Comparison of ENCODE assay signal across 8 cellular contexts in genomic region chr15:84534561-84535235, GRCh38.
DNase-seq lines count a peak whose midpoint lies in the region; ATAC-seq, FAIRE-seq and TF ChIP-seq lines count a peak whose summit lies in the region.
"Not testable (repeated sequence)": the region's sequence is repeated elsewhere in the genome, so short reads cannot be mapped to it uniquely, and the experiment has no call there.

No MANE protein-coding gene starts in this region.

- not testable (repeated sequence) for TF ChIP-seq POLR2A in K562 (conservative IDR thresholded peaks at IDR 0.05)

- CTCF ChIA-PET in activated CD4-positive, alpha-beta T cell treated with anti-CD3 and anti-CD28 coated beads for 36 hours (lab: Charles Lee); K562 (lab: Yijun Ruan, JAX; ENCODE audit: low intra/inter-chr PET ratio): not testable (repeated sequence)

- not testable (repeated sequence) for BruUV-seq in K562 (replicated peaks; lab: Mats Ljungman, UMichigan)

- not testable (repeated sequence) for H2BK12ac ChIP-seq in mesenchymal stem cell (ENCODE audit: low read length in 2 of 2)

- TF ChIP-seq CTCF in KMS-11 (conservative IDR thresholded peaks at IDR 0.05; ENCODE audit: low read depth, low read length); K562 (IDR thresholded peaks at IDR 0.05 in 2 of 3, conservative IDR thresholded peaks at IDR 0.05 in 1 of 3; ENCODE audit: insufficient read depth in 2 of 3, low read depth in 1 of 3, low read length in 3 of 3): not testable (repeated sequence)

- not testable (repeated sequence) for H2BK5ac ChIP-seq in mesenchymal stem cell (ENCODE audit: low read depth, low read length, poor library complexity, severe bottlenecking)

- peaks cover 11% of the 10 kb centered on the region for H3K4me1 Mint-ChIP-seq in T-helper 1 cell treated with Interleukin-12 subunit alpha and Interleukin-12 subunit beta and Interleukin-4 antibody, amounts not matched to agents 30 μg/mL and 1 μg/mL, for 36 hours (ENCODE audit: low read depth)
- peaks cover 17% of the 10 kb centered on the region for H3K4me1 Mint-ChIP-seq in activated CD4-positive, alpha-beta T cell treated with anti-CD3 and anti-CD28 coated beads for 36 hours
- peaks cover 14% of the 10 kb centered on the region for H3K4me1 Mint-ChIP-seq in activated naive CD4-positive, alpha-beta T cell treated with anti-CD3 and anti-CD28 coated beads, Interleukin-2, amount 50 U/mL, for 24 hours
- peaks cover 12% of the 10 kb centered on the region for H3K4me1 Mint-ChIP-seq in stimulated activated naive CD8-positive, alpha-beta T cell treated with anti-CD3 and anti-CD28 coated beads, Interleukin-15, amount 100 ng/mL, for 72 hours

- POLR2A ChIA-PET in activated CD4-positive, alpha-beta T cell treated with anti-CD3 and anti-CD28 coated beads for 36 hours (lab: Charles Lee); K562 (lab: Yijun Ruan, JAX): not testable (repeated sequence)

- peaks cover 21% of the 10 kb centered on the region for H3K36me3 Mint-ChIP-seq in T-helper 1 cell treated with Interleukin-12 subunit alpha and Interleukin-12 subunit beta and Interleukin-4 antibody, amounts not matched to agents 30 μg/mL and 1 μg/mL, for 36 hours (ENCODE audit: low read depth)
- not testable (repeated sequence) for H3K36me3 Mint-ChIP-seq in activated CD4-positive, alpha-beta T cell treated with anti-CD3 and anti-CD28 coated beads for 36 hours (ENCODE audit: low read depth); activated naive CD4-positive, alpha-beta T cell treated with anti-CD3 and anti-CD28 coated beads, Interleukin-2, amount 50 U/mL, for 24 hours

- not testable (repeated sequence) for H2AK5ac ChIP-seq in mesenchymal stem cell (ENCODE audit: low read length, severe bottlenecking)

- not testable (repeated sequence) for H3K9ac ChIP-seq in BLaER1 treated with 17β-estradiol and CSF1 and Interleukin-3, amounts not matched to agents 10 nM and 100 nM; K562 (ENCODE audit: insufficient read depth in 1 of 2, low read depth in 2 of 2, low read length in 2 of 2); mesenchymal stem cell (ENCODE audit: low read length)
- peak overlapping the region; percentile 34; the same call in 1 of the 2 replicates for H3K9ac ChIP-seq in KMS-11

- peaks cover 7 to 16% (median 9%) of the 10 kb centered on the region in 10 experiments; a peak in 17 of 20 replicates for H3K4me1 ChIP-seq in BLaER1 treated with 17β-estradiol and CSF1 and Interleukin-3, amounts not matched to agents 10 nM and 100 nM
- peaks cover 46% of the 10 kb centered on the region for H3K4me1 ChIP-seq in KMS-11 (ENCODE audit: low read depth, poor library complexity, severe bottlenecking)
- not testable (repeated sequence) for H3K4me1 ChIP-seq in K562 (replicated peaks in 1 of 2; ENCODE audit: control insufficient read depth in 2 of 2, insufficient read depth in 2 of 2, low read length in 2 of 2); mesenchymal stem cell (ENCODE audit: control insufficient read depth, insufficient read depth, low read depth, low read length)

- not testable (repeated sequence) for H3K23ac ChIP-seq in mesenchymal stem cell (ENCODE audit: low read length in 2 of 2)

- H3K79me1 ChIP-seq in mesenchymal stem cell (replicated peaks; ENCODE audit: low read length, poor library complexity, severe bottlenecking) = not testable (repeated sequence)

- in situ Hi-C loops in K562 (cut with MboI) = not testable (repeated sequence)

- TF ChIP-seq RAD21 in K562 (CRISPR knock-in tag; conservative IDR thresholded peaks at IDR 0.05 in 1 of 2, IDR thresholded peaks at IDR 0.05 in 1 of 2) = not testable (repeated sequence)

- H3K27me3 ChIP-seq in BLaER1 treated with 17β-estradiol and CSF1 and Interleukin-3, amounts not matched to agents 10 nM and 100 nM; KMS-11 (ENCODE audit: insufficient read depth, low read depth); K562 (ENCODE audit: control insufficient read depth in 2 of 2, insufficient read depth in 2 of 2, low read length in 2 of 2); mesenchymal stem cell (ENCODE audit: control insufficient read depth in 1 of 2, insufficient read depth in 1 of 2, low read length in 2 of 2): not testable (repeated sequence)

- DNase-seq in activated CD4-positive, alpha-beta T cell treated with anti-CD3 and anti-CD28 coated beads for 36 hours; stimulated activated naive CD8-positive, alpha-beta T cell treated with anti-CD3 and anti-CD28 coated beads, Interleukin-15, amount 100 ng/mL, for 72 hours: not testable (repeated sequence)
- DNase-seq in K562 (ENCODE audit: extremely low read depth in 1 of 4, low spot score in 3 of 4) = peak in 2 of 4 experiments; percentile 19 to 55
- peak; percentile 20 for DNase-seq in mesenchymal stem cell

- H4K8ac ChIP-seq in mesenchymal stem cell (ENCODE audit: low read length) = not testable (repeated sequence)

- not testable (repeated sequence) for H2BK15ac ChIP-seq in mesenchymal stem cell (ENCODE audit: low read depth, poor library complexity, severe bottlenecking)

- H3K79me2 ChIP-seq in KMS-11 (ENCODE audit: insufficient read depth, low read depth); K562 (ENCODE audit: control insufficient read depth, insufficient read depth, low read length): not testable (repeated sequence)

- peaks cover 0 to 24% (median 0%) of the 10 kb centered on the region in 11 experiments; a peak in 6 of 22 replicates for H3K36me3 ChIP-seq in BLaER1 treated with 17β-estradiol and CSF1 and Interleukin-3, amounts not matched to agents 10 nM and 100 nM
- not testable (repeated sequence) for H3K36me3 ChIP-seq in KMS-11 (ENCODE audit: insufficient read depth); K562 (ENCODE audit: control insufficient read depth, insufficient read depth, low read length); mesenchymal stem cell (ENCODE audit: control insufficient read depth in 1 of 2, insufficient read depth in 2 of 2, low read depth in 1 of 2, low read length in 2 of 2)

- H2BK120ac ChIP-seq in mesenchymal stem cell (ENCODE audit: low read depth, low read length) = not testable (repeated sequence)

- not testable (repeated sequence) for H3K9me3 Mint-ChIP-seq in T-helper 1 cell treated with Interleukin-12 subunit alpha and Interleukin-12 subunit beta and Interleukin-4 antibody, amounts not matched to agents 30 μg/mL and 1 μg/mL, for 36 hours; activated CD4-positive, alpha-beta T cell treated with anti-CD3 and anti-CD28 coated beads for 36 hours (ENCODE audit: low read depth); activated naive CD4-positive, alpha-beta T cell treated with anti-CD3 and anti-CD28 coated beads, Interleukin-2, amount 50 U/mL, for 24 hours; stimulated activated naive CD8-positive, alpha-beta T cell treated with anti-CD3 and anti-CD28 coated beads, Interleukin-15, amount 100 ng/mL, for 72 hours

- H3K9me1 ChIP-seq in K562 (ENCODE audit: control insufficient read depth, insufficient read depth, low read length) = not testable (repeated sequence)

- FAIRE-seq in K562 (lab: Jason Lieb, UNC) = peak; percentile 48

- H3K27ac Mint-ChIP-seq in T-helper 1 cell treated with Interleukin-12 subunit alpha and Interleukin-12 subunit beta and Interleukin-4 antibody, amounts not matched to agents 30 μg/mL and 1 μg/mL, for 36 hours = peak overlapping the region; percentile 47
- peak overlapping the region; percentile 16 for H3K27ac Mint-ChIP-seq in activated CD4-positive, alpha-beta T cell treated with anti-CD3 and anti-CD28 coated beads for 36 hours
- peak overlapping the region; percentile 24 for H3K27ac Mint-ChIP-seq in activated naive CD4-positive, alpha-beta T cell treated with anti-CD3 and anti-CD28 coated beads, Interleukin-2, amount 50 U/mL, for 24 hours
- H3K27ac Mint-ChIP-seq in stimulated activated naive CD8-positive, alpha-beta T cell treated with anti-CD3 and anti-CD28 coated beads, Interleukin-15, amount 100 ng/mL, for 72 hours = not testable (repeated sequence)

- H3K18ac ChIP-seq in mesenchymal stem cell (ENCODE audit: low read depth in 1 of 2, low read length in 2 of 2) = not testable (repeated sequence)

- not testable (repeated sequence) for H3K9me3 ChIP-seq in BLaER1 treated with 17β-estradiol and CSF1 and Interleukin-3, amounts not matched to agents 10 nM and 100 nM (replicated peaks in 1 of 11); K562 (replicated peaks; ENCODE audit: control insufficient read depth, insufficient read depth, low read depth, low read length); mesenchymal stem cell (ENCODE audit: control insufficient read depth, low read length)

- peak overlapping the region; percentile 37 to 68 (median 56); a peak in 21 of 22 replicates for H3K4me2 ChIP-seq in BLaER1 treated with 17β-estradiol and CSF1 and Interleukin-3, amounts not matched to agents 10 nM and 100 nM
- H3K4me2 ChIP-seq in KMS-11 (peak overlapping the region; percentile 74), K562 (ENCODE audit: insufficient read depth, low read length) (peak overlapping the region; percentile 25; the same call in 1 of the 2 replicates)
- not testable (repeated sequence) for H3K4me2 ChIP-seq in mesenchymal stem cell (ENCODE audit: low read length, poor library complexity, severe bottlenecking)

- not testable (repeated sequence) for ATAC-seq in activated CD4-positive, alpha-beta T cell treated with anti-CD3 and anti-CD28 coated beads for 36 hours; stimulated activated naive CD8-positive, alpha-beta T cell treated with anti-CD3 and anti-CD28 coated beads, Interleukin-15, amount 100 ng/mL, for 72 hours
- ATAC-seq in K562 = peak; percentile 87

- H3K4me3 ChIP-seq in BLaER1 treated with 17β-estradiol and CSF1 and Interleukin-3, amounts not matched to agents 10 nM and 100 nM; KMS-11 (IDR thresholded peaks at IDR 0.05; ENCODE audit: insufficient read depth, low read depth, low read length); K562; mesenchymal stem cell (ENCODE audit: insufficient read depth in 1 of 2, low read depth in 1 of 2, low read length in 2 of 2): not testable (repeated sequence)

- H3K4me3 Mint-ChIP-seq in T-helper 1 cell treated with Interleukin-12 subunit alpha and Interleukin-12 subunit beta and Interleukin-4 antibody, amounts not matched to agents 30 μg/mL and 1 μg/mL, for 36 hours = peak overlapping the region; percentile 52
- not testable (repeated sequence) for H3K4me3 Mint-ChIP-seq in activated CD4-positive, alpha-beta T cell treated with anti-CD3 and anti-CD28 coated beads for 36 hours; activated naive CD4-positive, alpha-beta T cell treated with anti-CD3 and anti-CD28 coated beads, Interleukin-2, amount 50 U/mL, for 24 hours
- peak overlapping the region; percentile 16 to 17 for H3K4me3 Mint-ChIP-seq in stimulated activated naive CD8-positive, alpha-beta T cell treated with anti-CD3 and anti-CD28 coated beads, Interleukin-15, amount 100 ng/mL, for 72 hours

- 0% methylated on average over 4 of the region's 4 CpGs for WGBS in K562 (ENCODE audit: insufficient coverage, low coverage, missing lambda C conversion rate)
- WGBS in mesenchymal stem cell = 34% methylated on average over 3 of the region's 4 CpGs

- H4K91ac ChIP-seq in mesenchymal stem cell (ENCODE audit: low read length) = not testable (repeated sequence)

- not testable (repeated sequence) for H4K20me1 ChIP-seq in BLaER1 treated with 17β-estradiol and CSF1 and Interleukin-3, amounts not matched to agents 10 nM and 100 nM; KMS-11 (ENCODE audit: insufficient read depth); K562 (replicated peaks; ENCODE audit: control insufficient read depth, insufficient read depth, low read length)

- H2AFZ ChIP-seq in KMS-11 (ENCODE audit: low read depth) = peak overlapping the region; percentile 7; the same call in 1 of the 2 replicates
- H2AFZ ChIP-seq in K562 (ENCODE audit: low read depth, low read length); mesenchymal stem cell (ENCODE audit: low read depth, low read length): not testable (repeated sequence)

- not testable (repeated sequence) for H3K27me3 Mint-ChIP-seq in T-helper 1 cell treated with Interleukin-12 subunit alpha and Interleukin-12 subunit beta and Interleukin-4 antibody, amounts not matched to agents 30 μg/mL and 1 μg/mL, for 36 hours (ENCODE audit: low read depth); activated CD4-positive, alpha-beta T cell treated with anti-CD3 and anti-CD28 coated beads for 36 hours; activated naive CD4-positive, alpha-beta T cell treated with anti-CD3 and anti-CD28 coated beads, Interleukin-2, amount 50 U/mL, for 24 hours; stimulated activated naive CD8-positive, alpha-beta T cell treated with anti-CD3 and anti-CD28 coated beads, Interleukin-15, amount 100 ng/mL, for 72 hours

- not testable (repeated sequence) for TF ChIP-seq EP300 in K562 (IDR thresholded peaks at IDR 0.05; ENCODE audit: low read length)

- not testable (repeated sequence) for H3K27ac ChIP-seq in BLaER1 treated with 17β-estradiol and CSF1 and Interleukin-3, amounts not matched to agents 10 nM and 100 nM; mesenchymal stem cell (ENCODE audit: low read length, poor library complexity, severe bottlenecking)
- peak overlapping the region; percentile 60 for H3K27ac ChIP-seq in KMS-11
- H3K27ac ChIP-seq in K562 (ENCODE audit: extremely low read depth, low read depth, low read length) = peak overlapping the region; percentile 69

- intact Hi-C loops in activated CD4-positive, alpha-beta T cell treated with anti-CD3 and anti-CD28 coated beads for 36 hours (cut with DNase I, micrococcal nuclease); K562 (cut with micrococcal nuclease): not testable (repeated sequence)

- H3K4ac ChIP-seq in mesenchymal stem cell (ENCODE audit: low read depth in 1 of 2, low read length in 2 of 2) = not testable (repeated sequence)

- not testable (repeated sequence) for H3K14ac ChIP-seq in mesenchymal stem cell (ENCODE audit: low read length in 2 of 2)
